In the genomic region with DNA sequence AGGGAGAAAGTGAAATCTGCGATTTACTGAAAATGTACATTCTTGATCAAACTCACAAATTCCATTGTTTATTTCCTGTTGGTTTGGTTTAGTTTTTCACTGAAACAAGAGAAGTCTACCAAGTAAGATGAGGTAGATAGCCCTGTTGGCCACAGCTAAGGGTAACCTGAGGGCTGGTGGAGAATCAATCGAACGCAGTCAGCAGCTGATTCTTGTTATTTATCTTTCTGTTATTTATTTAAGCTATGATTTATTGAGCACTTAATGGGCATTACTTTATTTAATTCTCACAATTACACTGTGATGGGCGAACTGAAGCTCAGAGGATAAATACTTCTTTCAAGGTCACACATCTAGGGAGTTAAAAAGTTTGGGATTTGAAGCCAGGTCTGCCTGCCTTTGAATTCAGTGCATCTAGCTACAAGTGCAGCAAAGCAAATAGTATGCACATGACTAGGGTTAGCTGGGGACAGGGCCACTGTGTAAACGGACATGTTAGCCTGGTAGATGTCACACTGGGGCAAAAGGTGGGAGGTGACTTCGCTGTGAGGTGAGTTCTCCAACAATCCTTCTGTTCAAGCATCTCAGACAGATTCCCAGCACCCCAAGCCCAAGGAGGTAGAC, we compare ENCODE assay signal across 1 cellular context.
TF ChIP-seq lines count a peak whose summit lies in the region.

No MANE protein-coding gene starts in this region.

TF ChIP-seq in HepG2, 621 proteins besides CTCF, POLR2A, EP300 and RAD21 (continued from another document and continues in another):
- no peak for TF ChIP-seq CCAR2 (optimal IDR thresholded peaks at IDR 0.05; ENCODE audit: low read depth, low read length)
- TF ChIP-seq ZNF75D (CRISPR knock-in tag; IDR thresholded peaks at IDR 0.05; ENCODE audit: borderline replicate concordance): no peak
- TF ChIP-seq, protein P1, sequence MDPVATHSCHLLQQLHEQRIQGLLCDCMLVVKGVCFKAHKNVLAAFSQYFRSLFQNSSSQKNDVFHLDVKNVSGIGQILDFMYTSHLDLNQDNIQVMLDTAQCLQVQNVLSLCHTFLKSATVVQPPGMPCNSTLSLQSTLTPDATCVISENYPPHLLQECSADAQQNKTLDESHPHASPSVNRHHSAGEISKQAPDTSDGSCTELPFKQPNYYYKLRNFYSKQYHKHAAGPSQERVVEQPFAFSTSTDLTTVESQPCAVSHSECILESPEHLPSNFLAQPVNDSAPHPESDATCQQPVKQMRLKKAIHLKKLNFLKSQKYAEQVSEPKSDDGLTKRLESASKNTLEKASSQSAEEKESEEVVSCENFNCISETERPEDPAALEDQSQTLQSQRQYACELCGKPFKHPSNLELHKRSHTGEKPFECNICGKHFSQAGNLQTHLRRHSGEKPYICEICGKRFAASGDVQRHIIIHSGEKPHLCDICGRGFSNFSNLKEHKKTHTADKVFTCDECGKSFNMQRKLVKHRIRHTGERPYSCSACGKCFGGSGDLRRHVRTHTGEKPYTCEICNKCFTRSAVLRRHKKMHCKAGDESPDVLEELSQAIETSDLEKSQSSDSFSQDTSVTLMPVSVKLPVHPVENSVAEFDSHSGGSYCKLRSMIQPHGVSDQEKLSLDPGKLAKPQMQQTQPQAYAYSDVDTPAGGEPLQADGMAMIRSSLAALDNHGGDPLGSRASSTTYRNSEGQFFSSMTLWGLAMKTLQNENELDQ (CRISPR knock-in tag; IDR thresholded peaks at IDR 0.05; ENCODE audit: borderline replicate concordance): no peak
- peak; percentile 80 for TF ChIP-seq BCL6 (CRISPR knock-in tag; IDR thresholded peaks at IDR 0.05)
- peak; percentile 42; the same call in 1 of the 2 replicates for TF ChIP-seq KMT2A (CRISPR knock-in tag; IDR thresholded peaks at IDR 0.05)
- TF ChIP-seq FOXA3 (CRISPR knock-in tag; IDR thresholded peaks at IDR 0.05): peak; percentile 86
- TF ChIP-seq HIVEP1 (CRISPR knock-in tag; IDR thresholded peaks at IDR 0.05): no peak
- no peak for TF ChIP-seq ZNF576 (CRISPR knock-in tag; IDR thresholded peaks at IDR 0.05)
- TF ChIP-seq HMG20B (CRISPR knock-in tag; conservative IDR thresholded peaks at IDR 0.05): 0 out of 2 replicates have a peak, but pooled peaks have one; percentile 21
- no peak for TF ChIP-seq ZNF781 (CRISPR knock-in tag; IDR thresholded peaks at IDR 0.05; ENCODE audit: borderline replicate concordance, not compliant biosample characterization)
- TF ChIP-seq FOSL1 (CRISPR knock-in tag; IDR thresholded peaks at IDR 0.05; ENCODE audit: borderline replicate concordance): no peak
- no peak for TF ChIP-seq POGZ (CRISPR knock-in tag; IDR thresholded peaks at IDR 0.05)
- TF ChIP-seq CEBPZ (IDR thresholded peaks at IDR 0.05; ENCODE audit: low read length): no peak
- TF ChIP-seq CBX1 (IDR thresholded peaks at IDR 0.05; ENCODE audit: low read depth): no peak
- TF ChIP-seq SMARCE1 (IDR thresholded peaks at IDR 0.05; ENCODE audit: borderline replicate concordance): no peak
- peak; percentile 97 for TF ChIP-seq TFE3 (CRISPR knock-in tag; IDR thresholded peaks at IDR 0.05)
- no peak for TF ChIP-seq HNRNPK (IDR thresholded peaks at IDR 0.05; ENCODE audit: low read depth, low read length, poor library complexity, severe bottlenecking)
- TF ChIP-seq RXRB (CRISPR knock-in tag; IDR thresholded peaks at IDR 0.05; ENCODE audit: borderline replicate concordance): peak; percentile 100
- TF ChIP-seq CBX5 (CRISPR knock-in tag; IDR thresholded peaks at IDR 0.05; ENCODE audit: borderline replicate concordance): peak; percentile 30; the same call in 1 of the 2 replicates
- no peak for TF ChIP-seq CREB1 (IDR thresholded peaks at IDR 0.05)
- no peak for TF ChIP-seq CREB1 (CRISPR knock-in tag; IDR thresholded peaks at IDR 0.05)
- no peak for TF ChIP-seq RFX3 (CRISPR knock-in tag; IDR thresholded peaks at IDR 0.05)
- TF ChIP-seq ZBTB21 (CRISPR knock-in tag; IDR thresholded peaks at IDR 0.05): no peak
- TF ChIP-seq CC2D1A (CRISPR knock-in tag; IDR thresholded peaks at IDR 0.05): no peak
- peak; percentile 60; the same call in 1 of the 2 replicates for TF ChIP-seq ERF (CRISPR knock-in tag; IDR thresholded peaks at IDR 0.05)
- TF ChIP-seq ZNF614 (CRISPR knock-in tag; IDR thresholded peaks at IDR 0.05; ENCODE audit: borderline replicate concordance): no peak
- no peak for TF ChIP-seq ZFP36 (IDR thresholded peaks at IDR 0.05; ENCODE audit: borderline replicate concordance, low read depth, low read length, partially characterized antibody)
- TF ChIP-seq TCF7 (IDR thresholded peaks at IDR 0.05; ENCODE audit: low read depth): 0 out of 2 replicates have a peak, but pooled peaks have one; percentile 16
- TF ChIP-seq TBX2 (CRISPR knock-in tag; IDR thresholded peaks at IDR 0.05; ENCODE audit: borderline replicate concordance): peak; percentile 33; the same call in 1 of the 2 replicates
- TF ChIP-seq ETS1 (CRISPR knock-in tag; IDR thresholded peaks at IDR 0.05): no peak
- no peak for TF ChIP-seq STAT5B (CRISPR knock-in tag; IDR thresholded peaks at IDR 0.05)
- TF ChIP-seq PITX1 (CRISPR knock-in tag; IDR thresholded peaks at IDR 0.05): no peak
- TF ChIP-seq, protein P2, sequence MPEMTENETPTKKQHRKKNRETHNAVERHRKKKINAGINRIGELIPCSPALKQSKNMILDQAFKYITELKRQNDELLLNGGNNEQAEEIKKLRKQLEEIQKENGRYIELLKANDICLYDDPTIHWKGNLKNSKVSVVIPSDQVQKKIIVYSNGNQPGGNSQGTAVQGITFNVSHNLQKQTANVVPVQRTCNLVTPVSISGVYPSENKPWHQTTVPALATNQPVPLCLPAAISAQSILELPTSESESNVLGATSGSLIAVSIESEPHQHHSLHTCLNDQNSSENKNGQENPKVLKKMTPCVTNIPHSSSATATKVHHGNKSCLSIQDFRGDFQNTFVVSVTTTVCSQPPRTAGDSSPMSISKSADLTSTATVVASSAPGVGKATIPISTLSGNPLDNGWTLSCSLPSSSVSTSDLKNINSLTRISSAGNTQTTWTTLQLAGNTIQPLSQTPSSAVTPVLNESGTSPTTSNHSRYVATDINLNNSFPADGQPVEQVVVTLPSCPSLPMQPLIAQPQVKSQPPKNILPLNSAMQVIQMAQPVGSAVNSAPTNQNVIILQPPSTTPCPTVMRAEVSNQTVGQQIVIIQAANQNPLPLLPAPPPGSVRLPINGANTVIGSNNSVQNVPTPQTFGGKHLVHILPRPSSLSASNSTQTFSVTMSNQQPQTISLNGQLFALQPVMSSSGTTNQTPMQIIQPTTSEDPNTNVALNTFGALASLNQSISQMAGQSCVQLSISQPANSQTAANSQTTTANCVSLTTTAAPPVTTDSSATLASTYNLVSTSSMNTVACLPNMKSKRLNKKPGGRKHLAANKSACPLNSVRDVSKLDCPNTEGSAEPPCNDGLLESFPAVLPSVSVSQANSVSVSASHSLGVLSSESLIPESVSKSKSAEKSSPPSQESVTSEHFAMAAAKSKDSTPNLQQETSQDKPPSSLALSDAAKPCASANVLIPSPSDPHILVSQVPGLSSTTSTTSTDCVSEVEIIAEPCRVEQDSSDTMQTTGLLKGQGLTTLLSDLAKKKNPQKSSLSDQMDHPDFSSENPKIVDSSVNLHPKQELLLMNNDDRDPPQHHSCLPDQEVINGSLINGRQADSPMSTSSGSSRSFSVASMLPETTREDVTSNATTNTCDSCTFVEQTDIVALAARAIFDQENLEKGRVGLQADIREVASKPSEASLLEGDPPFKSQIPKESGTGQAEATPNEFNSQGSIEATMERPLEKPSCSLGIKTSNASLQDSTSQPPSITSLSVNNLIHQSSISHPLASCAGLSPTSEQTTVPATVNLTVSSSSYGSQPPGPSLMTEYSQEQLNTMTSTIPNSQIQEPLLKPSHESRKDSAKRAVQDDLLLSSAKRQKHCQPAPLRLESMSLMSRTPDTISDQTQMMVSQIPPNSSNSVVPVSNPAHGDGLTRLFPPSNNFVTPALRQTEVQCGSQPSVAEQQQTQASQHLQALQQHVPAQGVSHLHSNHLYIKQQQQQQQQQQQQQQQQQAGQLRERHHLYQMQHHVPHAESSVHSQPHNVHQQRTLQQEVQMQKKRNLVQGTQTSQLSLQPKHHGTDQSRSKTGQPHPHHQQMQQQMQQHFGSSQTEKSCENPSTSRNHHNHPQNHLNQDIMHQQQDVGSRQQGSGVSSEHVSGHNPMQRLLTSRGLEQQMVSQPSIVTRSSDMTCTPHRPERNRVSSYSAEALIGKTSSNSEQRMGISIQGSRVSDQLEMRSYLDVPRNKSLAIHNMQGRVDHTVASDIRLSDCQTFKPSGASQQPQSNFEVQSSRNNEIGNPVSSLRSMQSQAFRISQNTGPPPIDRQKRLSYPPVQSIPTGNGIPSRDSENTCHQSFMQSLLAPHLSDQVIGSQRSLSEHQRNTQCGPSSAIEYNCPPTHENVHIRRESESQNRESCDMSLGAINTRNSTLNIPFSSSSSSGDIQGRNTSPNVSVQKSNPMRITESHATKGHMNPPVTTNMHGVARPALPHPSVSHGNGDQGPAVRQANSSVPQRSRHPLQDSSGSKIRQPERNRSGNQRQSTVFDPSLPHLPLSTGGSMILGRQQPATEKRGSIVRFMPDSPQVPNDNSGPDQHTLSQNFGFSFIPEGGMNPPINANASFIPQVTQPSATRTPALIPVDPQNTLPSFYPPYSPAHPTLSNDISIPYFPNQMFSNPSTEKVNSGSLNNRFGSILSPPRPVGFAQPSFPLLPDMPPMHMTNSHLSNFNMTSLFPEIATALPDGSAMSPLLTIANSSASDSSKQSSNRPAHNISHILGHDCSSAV (CRISPR knock-in tag; IDR thresholded peaks at IDR 0.05; ENCODE audit: borderline replicate concordance): no peak
- TF ChIP-seq ZSCAN22 (CRISPR knock-in tag; IDR thresholded peaks at IDR 0.05): no peak
- TF ChIP-seq ZNF431 (CRISPR knock-in tag; IDR thresholded peaks at IDR 0.05; ENCODE audit: borderline replicate concordance, low read depth): no peak
- TF ChIP-seq GATAD2A (CRISPR knock-in tag; IDR thresholded peaks at IDR 0.05): peak; percentile 77
- TF ChIP-seq ZNF207 (IDR thresholded peaks at IDR 0.05; ENCODE audit: borderline replicate concordance): no peak
- TF ChIP-seq, protein P3, sequence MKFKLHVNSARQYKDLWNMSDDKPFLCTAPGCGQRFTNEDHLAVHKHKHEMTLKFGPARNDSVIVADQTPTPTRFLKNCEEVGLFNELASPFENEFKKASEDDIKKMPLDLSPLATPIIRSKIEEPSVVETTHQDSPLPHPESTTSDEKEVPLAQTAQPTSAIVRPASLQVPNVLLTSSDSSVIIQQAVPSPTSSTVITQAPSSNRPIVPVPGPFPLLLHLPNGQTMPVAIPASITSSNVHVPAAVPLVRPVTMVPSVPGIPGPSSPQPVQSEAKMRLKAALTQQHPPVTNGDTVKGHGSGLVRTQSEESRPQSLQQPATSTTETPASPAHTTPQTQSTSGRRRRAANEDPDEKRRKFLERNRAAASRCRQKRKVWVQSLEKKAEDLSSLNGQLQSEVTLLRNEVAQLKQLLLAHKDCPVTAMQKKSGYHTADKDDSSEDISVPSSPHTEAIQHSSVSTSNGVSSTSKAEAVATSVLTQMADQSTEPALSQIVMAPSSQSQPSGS (CRISPR knock-in tag; IDR thresholded peaks at IDR 0.05): peak; percentile 74; the same call in 1 of the 2 replicates
- TF ChIP-seq NR2F1 (CRISPR knock-in tag; IDR thresholded peaks at IDR 0.05): peak in 1 of 2 experiments; percentile 65; a peak in 1 of 4 replicates
- no peak for TF ChIP-seq ZNF639 (CRISPR knock-in tag; conservative IDR thresholded peaks at IDR 0.05)
